1 cellular context compared by ENCODE assay signal in genomic region chr7:102974366-102975236, GRCh38.
TF ChIP-seq lines count a peak whose summit lies in the region.

No MANE protein-coding gene starts in this region.

TF ChIP-seq in IMR-90, 13 proteins besides CTCF, POLR2A, EP300 and RAD21 (continued from another document):
- TF ChIP-seq, protein P1, sequence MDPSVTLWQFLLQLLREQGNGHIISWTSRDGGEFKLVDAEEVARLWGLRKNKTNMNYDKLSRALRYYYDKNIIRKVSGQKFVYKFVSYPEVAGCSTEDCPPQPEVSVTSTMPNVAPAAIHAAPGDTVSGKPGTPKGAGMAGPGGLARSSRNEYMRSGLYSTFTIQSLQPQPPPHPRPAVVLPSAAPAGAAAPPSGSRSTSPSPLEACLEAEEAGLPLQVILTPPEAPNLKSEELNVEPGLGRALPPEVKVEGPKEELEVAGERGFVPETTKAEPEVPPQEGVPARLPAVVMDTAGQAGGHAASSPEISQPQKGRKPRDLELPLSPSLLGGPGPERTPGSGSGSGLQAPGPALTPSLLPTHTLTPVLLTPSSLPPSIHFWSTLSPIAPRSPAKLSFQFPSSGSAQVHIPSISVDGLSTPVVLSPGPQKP (IDR thresholded peaks at IDR 0.05; ENCODE audit: borderline replicate concordance, low read depth, low read length): no peak
